In the genomic region with DNA sequence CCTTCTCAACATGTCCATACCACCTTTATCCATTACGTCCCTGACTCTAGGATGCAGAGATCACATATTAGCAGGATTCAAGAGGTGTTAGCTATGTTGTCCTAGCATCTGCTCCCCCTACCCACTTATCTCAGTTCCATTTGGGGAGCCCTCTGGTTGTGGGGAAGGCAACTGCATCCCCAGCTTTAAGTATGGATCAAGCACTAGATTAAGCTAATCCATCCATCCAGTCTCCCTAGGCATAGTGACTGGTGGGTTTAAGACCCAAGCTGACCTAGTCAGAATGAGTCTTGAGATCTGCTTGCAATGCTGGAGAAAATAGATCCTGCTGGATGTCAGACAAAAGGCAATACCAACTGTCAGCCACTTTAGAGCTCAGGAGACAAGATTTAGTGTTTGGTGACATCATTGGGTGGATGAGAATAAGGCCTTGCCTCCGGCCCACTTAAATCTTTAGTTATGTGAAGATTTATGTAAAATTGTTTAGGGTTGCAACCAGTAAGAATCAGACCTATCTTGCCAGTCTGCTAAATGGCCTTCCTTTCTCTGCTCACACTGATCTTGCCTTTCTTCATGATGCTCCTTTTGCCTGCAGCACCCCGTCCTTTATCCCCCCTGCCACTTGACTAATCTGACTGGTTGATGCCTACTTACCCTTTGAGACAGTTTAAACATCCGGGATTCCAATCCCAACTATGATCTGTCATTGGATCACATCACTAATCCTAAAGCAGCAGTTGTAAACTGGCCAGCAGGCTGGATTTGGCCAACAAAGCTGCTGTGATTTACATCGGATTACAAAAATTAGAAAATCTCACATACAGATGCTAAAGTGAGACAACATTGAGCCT, we compare ENCODE assay signal across 8 cellular contexts. TPM values are rescaled to one million over a fixed set of nuclear protein-coding genes. Genes with fewer than 3 reads are reported as not detected.
DNase-seq lines count a peak whose midpoint lies in the region; ATAC-seq and TF ChIP-seq lines count a peak whose summit lies in the region.

No MANE protein-coding gene starts in this region.

- H3K36me3 Mint-ChIP-seq in brain, result peaks cover 35% of the 10 kb centered on the region

- H3K27ac ChIP-seq in neural cell (ENCODE audit: low read length), result no peak overlapping the region

- no peak for TF ChIP-seq EP300 in neural cell (conservative IDR thresholded peaks at IDR 0.05; ENCODE audit: poor library complexity, severe bottlenecking)

- H2AFZ ChIP-seq in neural cell (ENCODE audit: low read depth, low read length), result no peak overlapping the region

- H3K79me2 ChIP-seq in neural cell (replicated peaks; ENCODE audit: insufficient read depth, low read length), result peaks cover 20% of the 10 kb centered on the region

- peak overlapping the region; percentile 7 to 100 (median 100) for H3K27ac Mint-ChIP-seq in brain

- peak overlapping the region; percentile 93 to 100 (median 97) for H3K4me3 Mint-ChIP-seq in brain

- H3K9me3 ChIP-seq in MG63 (no peaks in the 10 kb centered on the region), neural cell (ENCODE audit: low read length) (no peaks in the 10 kb centered on the region)

- no peak for ATAC-seq in left lobe of liver
- ATAC-seq in GM21390 (IDR thresholded peaks at IDR 0.05; ENCODE audit: unreplicated experiment), result no peak
- ATAC-seq in HG02759 (IDR thresholded peaks at IDR 0.05; ENCODE audit: unreplicated experiment), result no peak

- H3K27me3 ChIP-seq in GM06990 (replicated peaks; ENCODE audit: control insufficient read depth, insufficient read depth, low read length), result no peaks in the 10 kb centered on the region
- no peaks in the 10 kb centered on the region for H3K27me3 ChIP-seq in MG63
- H3K27me3 ChIP-seq in neural cell (ENCODE audit: insufficient read depth, low read depth, low read length), result no peaks in the 10 kb centered on the region

- H3K36me3 ChIP-seq in GM06990 (ENCODE audit: control insufficient read depth, insufficient read depth, low read length) (peaks cover 8% of the 10 kb centered on the region), MG63 (peaks cover 46% of the 10 kb centered on the region), neural cell (ENCODE audit: insufficient read depth, low read length) (no peaks in the 10 kb centered on the region)

- H3K4me1 Mint-ChIP-seq in brain, result peaks cover 33% of the 10 kb centered on the region

- no peak for TF ChIP-seq RAD21 in neural cell (conservative IDR thresholded peaks at IDR 0.05)

- H4K20me1 ChIP-seq in neural cell (ENCODE audit: insufficient read depth), result no peaks in the 10 kb centered on the region

- TF ChIP-seq CTCF in GM06990 (IDR thresholded peaks at IDR 0.05; ENCODE audit: insufficient read depth, low read length, poor library complexity, severe bottlenecking) (peak; percentile 35), brain (conservative IDR thresholded peaks at IDR 0.05) (no peak), neural cell (IDR thresholded peaks at IDR 0.05; ENCODE audit: poor library complexity, severe bottlenecking) (peak; percentile 22)

- H3K27me3 Mint-ChIP-seq in brain, result peaks cover 11% of the 10 kb centered on the region

- H3K4me3 ChIP-seq in GM06990 (replicated peaks; ENCODE audit: low read depth, low read length) (no peak overlapping the region), MG63 (peak overlapping the region; percentile 72; the same call in 1 of the 2 replicates), neural cell (ENCODE audit: low read length) (no peak overlapping the region)

- no peak overlapping the region for H3K9ac ChIP-seq in neural cell (ENCODE audit: low read length)

- DNase-seq in GM06990 (ENCODE audit: extremely low read depth, insufficient read length), result no peak
- no peak for DNase-seq in MG63
- DNase-seq in effector CD8-positive, alpha-beta T cell (lab: John Stamatoyannopoulos, UW), result no peak
- DNase-seq in left lobe of liver (ENCODE audit: low spot score), result no peak

- H3K9me3 Mint-ChIP-seq in brain, result peaks cover 0 to 4% (median 0%) of the 10 kb centered on the region in 5 experiments

- H3K9me2 ChIP-seq in neural cell (ENCODE audit: insufficient read depth, low read length), result no peaks in the 10 kb centered on the region

- peaks cover 8% of the 10 kb centered on the region for H3F3A ChIP-seq in neural cell (ENCODE audit: insufficient read depth, low read length, poor library complexity, severe bottlenecking)

- no peak overlapping the region for H3K4me2 ChIP-seq in neural cell (ENCODE audit: low read length)

TF ChIP-seq in neural cell, 6 proteins besides CTCF, POLR2A, EP300 and RAD21:
- TF ChIP-seq TAF1 (IDR thresholded peaks at IDR 0.05; ENCODE audit: low read depth), result no peak
- no peak for TF ChIP-seq POLR2AphosphoS5 (IDR thresholded peaks at IDR 0.05)
- no peak for TF ChIP-seq EZH2 (IDR thresholded peaks at IDR 0.05; ENCODE audit: borderline replicate concordance, insufficient read depth, low read length, poor library complexity, severe bottlenecking)
- TF ChIP-seq, protein P1, sequence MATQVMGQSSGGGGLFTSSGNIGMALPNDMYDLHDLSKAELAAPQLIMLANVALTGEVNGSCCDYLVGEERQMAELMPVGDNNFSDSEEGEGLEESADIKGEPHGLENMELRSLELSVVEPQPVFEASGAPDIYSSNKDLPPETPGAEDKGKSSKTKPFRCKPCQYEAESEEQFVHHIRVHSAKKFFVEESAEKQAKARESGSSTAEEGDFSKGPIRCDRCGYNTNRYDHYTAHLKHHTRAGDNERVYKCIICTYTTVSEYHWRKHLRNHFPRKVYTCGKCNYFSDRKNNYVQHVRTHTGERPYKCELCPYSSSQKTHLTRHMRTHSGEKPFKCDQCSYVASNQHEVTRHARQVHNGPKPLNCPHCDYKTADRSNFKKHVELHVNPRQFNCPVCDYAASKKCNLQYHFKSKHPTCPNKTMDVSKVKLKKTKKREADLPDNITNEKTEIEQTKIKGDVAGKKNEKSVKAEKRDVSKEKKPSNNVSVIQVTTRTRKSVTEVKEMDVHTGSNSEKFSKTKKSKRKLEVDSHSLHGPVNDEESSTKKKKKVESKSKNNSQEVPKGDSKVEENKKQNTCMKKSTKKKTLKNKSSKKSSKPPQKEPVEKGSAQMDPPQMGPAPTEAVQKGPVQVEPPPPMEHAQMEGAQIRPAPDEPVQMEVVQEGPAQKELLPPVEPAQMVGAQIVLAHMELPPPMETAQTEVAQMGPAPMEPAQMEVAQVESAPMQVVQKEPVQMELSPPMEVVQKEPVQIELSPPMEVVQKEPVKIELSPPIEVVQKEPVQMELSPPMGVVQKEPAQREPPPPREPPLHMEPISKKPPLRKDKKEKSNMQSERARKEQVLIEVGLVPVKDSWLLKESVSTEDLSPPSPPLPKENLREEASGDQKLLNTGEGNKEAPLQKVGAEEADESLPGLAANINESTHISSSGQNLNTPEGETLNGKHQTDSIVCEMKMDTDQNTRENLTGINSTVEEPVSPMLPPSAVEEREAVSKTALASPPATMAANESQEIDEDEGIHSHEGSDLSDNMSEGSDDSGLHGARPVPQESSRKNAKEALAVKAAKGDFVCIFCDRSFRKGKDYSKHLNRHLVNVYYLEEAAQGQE (IDR thresholded peaks at IDR 0.05; ENCODE audit: borderline replicate concordance), result no peak
- TF ChIP-seq MXI1 (conservative IDR thresholded peaks at IDR 0.05; ENCODE audit: poor library complexity, severe bottlenecking), result no peak
- no peak for TF ChIP-seq SMC3 (conservative IDR thresholded peaks at IDR 0.05; ENCODE audit: poor library complexity)

RNA-seq across cellular contexts. Expression of a gene that starts 2.1 kb away (rescaled TPM):
- 64.0 and 107 TPM in 2 replicates for total RNA-seq in MG63 (2014; rRNA removed; shearing (Covaris generic); ENCODE audit: low replicate concordance)
- 33.2 TPM for polyA plus RNA-seq in brain (ENCODE audit: insufficient read depth, low read depth, low replicate concordance)
- polyA plus RNA-seq in neural cell, result 23.3 and 24.9 TPM in 2 replicates
- 17.0 and 17.5 TPM in 2 replicates for polyA minus RNA-seq in neural cell
- 8.5 TPM for total RNA-seq in left lobe of liver

RNA-seq across cellular contexts. Expression of a gene that starts 20.7 kb away (rescaled TPM):
- 344 and 476 TPM in 2 replicates for total RNA-seq in MG63 (2014; rRNA removed; shearing (Covaris generic); ENCODE audit: low replicate concordance)
- polyA plus RNA-seq in brain (ENCODE audit: insufficient read depth, low read depth, low replicate concordance), result 270 TPM
- 278 and 329 TPM in 2 replicates for polyA plus RNA-seq in neural cell
- 172 and 186 TPM in 2 replicates for polyA minus RNA-seq in neural cell
- 205 TPM for total RNA-seq in left lobe of liver

RNA-seq across cellular contexts. Expression of a gene that starts 41.4 kb away (rescaled TPM):
- 10.7 and 13.6 TPM in 2 replicates for total RNA-seq in MG63 (2014; rRNA removed; shearing (Covaris generic); ENCODE audit: low replicate concordance)
- polyA plus RNA-seq in brain (ENCODE audit: insufficient read depth, low read depth, low replicate concordance), result 1.8 TPM
- polyA plus RNA-seq in neural cell, result 0.57 TPM in 1 of 2 replicates, not detected in the other
- polyA minus RNA-seq in neural cell, result 1.2 and 2.7 TPM in 2 replicates
- total RNA-seq in left lobe of liver, result 38.1 TPM

Comparison
In these comparisons a context has a peak if more than half of its experiments do, and no peak if none do; other contexts are left out.
1. CTCF ChIP-seq: peak in GM06990 (single experiment) and neural cell (single experiment); none in brain (0 of 2).